In genomic region chr12:51533799-51534198, GRCh38 we compare ENCODE assay signal across 9 cellular contexts. TPM values are rescaled to one million over a fixed set of nuclear protein-coding genes. Genes with fewer than 3 reads are reported as not detected.
DNase-seq lines count a peak whose midpoint lies in the region; FAIRE-seq and TF ChIP-seq lines count a peak whose summit lies in the region.
"Had no signal": no experiment of that assay in that cellular context is flagged by ENCODE, and none has a peak within 500 bp of the region (broad histone marks: within the 10 kb centered on the region; RNA-seq: fewer than 3 reads in every experiment).

No MANE protein-coding gene starts in this region.

- H3K79me2 ChIP-seq in osteoblast (ENCODE audit: insufficient read depth, low read length), result no peaks in the 10 kb centered on the region

- TF ChIP-seq EP300 in stomach (IDR thresholded peaks at IDR 0.05), result no peak

- H3K9me3 ChIP-seq in osteoblast (ENCODE audit: low read depth, low read length) (no peaks in the 10 kb centered on the region), prostate gland (no peaks in the 10 kb centered on the region), stomach (no peaks in the 10 kb centered on the region)

- TF ChIP-seq CTCF in osteoblast (IDR thresholded peaks at IDR 0.05; ENCODE audit: extremely low read depth, low read depth, low read length) (peak; percentile 33), prostate gland (IDR thresholded peaks at IDR 0.05) (no peak), stomach (IDR thresholded peaks at IDR 0.05) (no peak)

- TF ChIP-seq POLR2A in prostate gland (IDR thresholded peaks at IDR 0.05) (no peak), stomach (IDR thresholded peaks at IDR 0.05) (no peak)

- H4K20me1 ChIP-seq in osteoblast (ENCODE audit: insufficient read depth, low read length), result no peaks in the 10 kb centered on the region

- H3K27ac ChIP-seq in osteoblast (ENCODE audit: low read depth, low read length) (no peak overlapping the region), prostate gland (no peak overlapping the region), stomach (no peak overlapping the region)

- H3K4me2 ChIP-seq in osteoblast (ENCODE audit: insufficient read depth, low read length), result no peak overlapping the region

- no peak overlapping the region for H3K4me3 ChIP-seq in osteoblast (ENCODE audit: insufficient read depth, low read length)
- no peak overlapping the region for H3K4me3 ChIP-seq in prostate gland
- no peak overlapping the region for H3K4me3 ChIP-seq in stomach

- DNase-seq in NCI-H1092 treated with DMSO at 0.1 percent for 48 hours (lab: John Stamatoyannopoulos, UW) (peak; percentile 19), NCI-H1092 (lab: John Stamatoyannopoulos, UW) (no peak), NCI-H526 treated with DMSO at 0.1 percent for 48 hours (lab: John Stamatoyannopoulos, UW) (peak; percentile 32), dermis blood vessel endothelial cell (peak; percentile 19), osteoblast (ENCODE audit: insufficient read length, low spot score, missing footprints) (no peak), prostate gland (ENCODE audit: low spot score) (no peak), stomach (no peak), urothelium cell line (ENCODE audit: low spot score) (no peak)
- DNase-seq: NCI-H1105 treated with DMSO at 0.1 percent for 48 hours had no signal

- H3K27me3 ChIP-seq in osteoblast (ENCODE audit: insufficient read depth, low read length) (no peaks in the 10 kb centered on the region), prostate gland (replicated peaks; ENCODE audit: insufficient read depth) (peaks cover 8% of the 10 kb centered on the region), stomach (peaks cover 0 to 68% (median 5%) of the 10 kb centered on the region in 3 donors)

- no peak overlapping the region for H2AFZ ChIP-seq in osteoblast (ENCODE audit: low read length)

- no peak for FAIRE-seq in urothelium cell line (lab: Jason Lieb, UNC)

- WGBS in prostate gland, result 13% methylated on average over 1 of the region's 1 CpG
- WGBS in stomach, 5 donors, result 7 to 22% (median 14%) methylated on average over 1 of the region's 1 CpG

- H3K36me3 ChIP-seq in osteoblast (ENCODE audit: insufficient read depth, low read length) (no peaks in the 10 kb centered on the region), prostate gland (no peaks in the 10 kb centered on the region), stomach (no peaks in the 10 kb centered on the region)

- intact Hi-C loops in prostate gland (cut with DNase I) (loop anchor here (5.0 to 10.0 kb wide), 2 partner anchors 111 to 269 kb away; partner anchors contain the start of gene SLC4A8), stomach (cut with DNase I; ENCODE audit: low total_unique reads) (loop anchor here (5.0 kb wide), 1 partner anchor 111 kb away; the partner anchor contains the start of gene SLC4A8)

- H3K4me1 ChIP-seq in osteoblast (ENCODE audit: insufficient read depth, low read length) (peaks cover 27% of the 10 kb centered on the region), prostate gland (replicated peaks) (no peaks in the 10 kb centered on the region), stomach (peaks cover 0 to 8% (median 4%) of the 10 kb centered on the region in 4 donors)

RNA-seq across cellular contexts. Expression of gene SCN8A, which starts 57.2 kb away (rescaled TPM):
- 0.42 and 1.5 TPM in 2 replicates for total RNA-seq in dermis blood vessel endothelial cell
- total RNA-seq in osteoblast, result 24.5 and 26.4 TPM in 2 replicates
- 10 to 100 TPM in 1 of 2 donors, 1 to 10 TPM in 1; 7.6 to 10.4 TPM for total RNA-seq in prostate gland
- total RNA-seq in stomach, result 10 to 100 TPM in 2 of 5 donors, 1 to 10 TPM in 3; 1.2 to 19.6 (median 8.7) TPM
- polyA plus RNA-seq in stomach, result under 1 TPM; 0.08 to 0.44 (median 0.31) TPM

Comparison
In these comparisons a context has a peak if more than half of its experiments do, and no peak if none do; other contexts are left out.
1. DNase-seq: peak in NCI-H1092 treated with DMSO at 0.1 percent for 48 hours (single experiment), NCI-H526 treated with DMSO at 0.1 percent for 48 hours (single experiment) and dermis blood vessel endothelial cell (single experiment); none in NCI-H1092 (single experiment), osteoblast (single experiment), prostate gland (single experiment), stomach (single experiment) and urothelium cell line (single experiment).